Comparison of ENCODE assay signal across 10 cellular contexts in genomic region chr9:121972501-121972981, GRCh38.
DNase-seq lines count a peak whose midpoint lies in the region; ATAC-seq, FAIRE-seq and TF ChIP-seq lines count a peak whose summit lies in the region.
"Had no signal": no experiment of that assay in that cellular context is flagged by ENCODE, and none has a peak within 500 bp of the region (broad histone marks: within the 10 kb centered on the region; RNA-seq: fewer than 3 reads in every experiment).

No MANE protein-coding gene starts in this region.

- H3K36me3 ChIP-seq in OCI-LY1 (ENCODE audit: insufficient read depth, low read length), result peaks cover 6% of the 10 kb centered on the region; the same call in 1 of the 2 replicates
- no peaks in the 10 kb centered on the region for H3K36me3 ChIP-seq in effector memory CD4-positive, alpha-beta T cell (ENCODE audit: control insufficient read depth, insufficient read depth, low read length)

- peak; percentile 67 for DNase-seq in DMS53 treated with DMSO at 0.1 percent for 48 hours (lab: John Stamatoyannopoulos, UW; ENCODE audit: unreplicated experiment)
- peak; percentile 99 for DNase-seq in H54 (ENCODE audit: insufficient read length, low spot score)
- peak; percentile 80 for DNase-seq in islet precursor cell
- no peak for DNase-seq in activated CD4-positive, alpha-beta T cell treated with anti-CD3 and anti-CD28 coated beads, Interleukin-2, amount 50 U/mL, for 1 hour
- DNase-seq in activated CD4-positive, alpha-beta T cell treated with anti-CD3 and anti-CD28 coated beads for 36 hours, result no peak
- DNase-seq in effector memory CD4-positive, alpha-beta T cell, result no peak
- no peak for DNase-seq in NK-92 treated with Interleukin-12 subunit alpha and Interleukin-12 subunit beta, amount 100 ng/mL, for 24 hours (lab: John Stamatoyannopoulos, UW)

- peak; percentile 100 for FAIRE-seq in H54 (lab: Jason Lieb, UNC)
- FAIRE-seq: islet of Langerhans had no signal

- peaks cover 32% of the 10 kb centered on the region for H3K4me1 ChIP-seq in OCI-LY1 (ENCODE audit: insufficient read depth, low read length, severe bottlenecking)
- no peaks in the 10 kb centered on the region for H3K4me1 ChIP-seq in effector memory CD4-positive, alpha-beta T cell (ENCODE audit: control insufficient read depth, insufficient read depth, low read length, poor library complexity, severe bottlenecking)

- no peaks in the 10 kb centered on the region for H3F3A ChIP-seq in OCI-LY1 (ENCODE audit: insufficient read depth, low read length)

- H3K27ac Mint-ChIP-seq in activated CD4-positive, alpha-beta T cell treated with anti-CD3 and anti-CD28 coated beads for 36 hours, result no peak overlapping the region

- no peak for TF ChIP-seq CTCF in OCI-LY1 (IDR thresholded peaks at IDR 0.05; ENCODE audit: low read length)

- no peaks in the 10 kb centered on the region for H3K79me2 ChIP-seq in OCI-LY1 (ENCODE audit: insufficient read depth, low read length)

- peak overlapping the region; percentile 28 for H3K4me2 ChIP-seq in OCI-LY1 (ENCODE audit: low read length)

- no peaks in the 10 kb centered on the region for H3K9me3 Mint-ChIP-seq in activated CD4-positive, alpha-beta T cell treated with anti-CD3 and anti-CD28 coated beads for 36 hours (ENCODE audit: low read depth)

- no peaks in the 10 kb centered on the region for H3K27me3 ChIP-seq in OCI-LY1 (ENCODE audit: insufficient read depth, low read length)
- no peaks in the 10 kb centered on the region for H3K27me3 ChIP-seq in effector memory CD4-positive, alpha-beta T cell (replicated peaks; ENCODE audit: control insufficient read depth, insufficient read depth, low read length, poor library complexity, severe bottlenecking)

- no peaks in the 10 kb centered on the region for H3K36me3 Mint-ChIP-seq in activated CD4-positive, alpha-beta T cell treated with anti-CD3 and anti-CD28 coated beads for 36 hours (ENCODE audit: low read depth)

- peak overlapping the region; percentile 88 for H3K27ac ChIP-seq in OCI-LY1 (ENCODE audit: low read depth, low read length, poor library complexity, severe bottlenecking)
- no peak overlapping the region for H3K27ac ChIP-seq in effector memory CD4-positive, alpha-beta T cell (ENCODE audit: insufficient read depth, low read length, poor library complexity, severe bottlenecking)
- H3K27ac ChIP-seq: VCaP had no signal

- H3K9me3 ChIP-seq in OCI-LY1 (ENCODE audit: low read length), result peaks cover 18% of the 10 kb centered on the region
- no peaks in the 10 kb centered on the region for H3K9me3 ChIP-seq in effector memory CD4-positive, alpha-beta T cell (ENCODE audit: control insufficient read depth, low read length)

- no peak overlapping the region for H2AFZ ChIP-seq in OCI-LY1 (ENCODE audit: low read length)

- POLR2A ChIA-PET in activated CD4-positive, alpha-beta T cell treated with anti-CD3 and anti-CD28 coated beads for 36 hours (lab: Charles Lee), result no interaction called here

- no peak overlapping the region for H3K4me3 ChIP-seq in OCI-LY1 (ENCODE audit: low read depth, low read length, poor library complexity, severe bottlenecking)
- no peak overlapping the region for H3K4me3 ChIP-seq in effector memory CD4-positive, alpha-beta T cell (ENCODE audit: insufficient read depth, low read depth, low read length, poor library complexity, severe bottlenecking)

- TF ChIP-seq POLR2A in H54 (IDR thresholded peaks at IDR 0.05; ENCODE audit: low read depth, low read length), result no peak

- H4K20me1 ChIP-seq in OCI-LY1 (ENCODE audit: insufficient read depth, low read length), result no peaks in the 10 kb centered on the region

- H3K9ac ChIP-seq in OCI-LY1 (ENCODE audit: low read length), result no peak overlapping the region; the same call in 1 of the 2 replicates

- no peak for ATAC-seq in activated CD4-positive, alpha-beta T cell treated with anti-CD3 and anti-CD28 coated beads for 36 hours

- intact Hi-C loops in activated CD4-positive, alpha-beta T cell treated with anti-CD3 and anti-CD28 coated beads for 36 hours (cut with DNase I, micrococcal nuclease), result no loop called here

- no peaks in the 10 kb centered on the region for H3K9me2 ChIP-seq in OCI-LY1 (ENCODE audit: low read depth, low read length)

- H3K27me3 Mint-ChIP-seq in activated CD4-positive, alpha-beta T cell treated with anti-CD3 and anti-CD28 coated beads for 36 hours, result no peaks in the 10 kb centered on the region

- CTCF ChIA-PET in activated CD4-positive, alpha-beta T cell treated with anti-CD3 and anti-CD28 coated beads for 36 hours (lab: Charles Lee), result no interaction called here

- no peak overlapping the region for H3K4me3 Mint-ChIP-seq in activated CD4-positive, alpha-beta T cell treated with anti-CD3 and anti-CD28 coated beads for 36 hours

- no peaks in the 10 kb centered on the region for H3K4me1 Mint-ChIP-seq in activated CD4-positive, alpha-beta T cell treated with anti-CD3 and anti-CD28 coated beads for 36 hours

Comparison
In these comparisons a context has a peak if more than half of its experiments do, and no peak if none do; other contexts are left out.
1. DNase-seq: peak in DMS53 treated with DMSO at 0.1 percent for 48 hours (single experiment), H54 (single experiment) and islet precursor cell (single experiment); none in activated CD4-positive, alpha-beta T cell treated with anti-CD3 and anti-CD28 coated beads, Interleukin-2, amount 50 U/mL, for 1 hour (single experiment), activated CD4-positive, alpha-beta T cell treated with anti-CD3 and anti-CD28 coated beads for 36 hours (single experiment), effector memory CD4-positive, alpha-beta T cell (0 of 3) and NK-92 treated with Interleukin-12 subunit alpha and Interleukin-12 subunit beta, amount 100 ng/mL, for 24 hours (single experiment).